28 cellular contexts compared by ENCODE assay signal in the genomic region with DNA sequence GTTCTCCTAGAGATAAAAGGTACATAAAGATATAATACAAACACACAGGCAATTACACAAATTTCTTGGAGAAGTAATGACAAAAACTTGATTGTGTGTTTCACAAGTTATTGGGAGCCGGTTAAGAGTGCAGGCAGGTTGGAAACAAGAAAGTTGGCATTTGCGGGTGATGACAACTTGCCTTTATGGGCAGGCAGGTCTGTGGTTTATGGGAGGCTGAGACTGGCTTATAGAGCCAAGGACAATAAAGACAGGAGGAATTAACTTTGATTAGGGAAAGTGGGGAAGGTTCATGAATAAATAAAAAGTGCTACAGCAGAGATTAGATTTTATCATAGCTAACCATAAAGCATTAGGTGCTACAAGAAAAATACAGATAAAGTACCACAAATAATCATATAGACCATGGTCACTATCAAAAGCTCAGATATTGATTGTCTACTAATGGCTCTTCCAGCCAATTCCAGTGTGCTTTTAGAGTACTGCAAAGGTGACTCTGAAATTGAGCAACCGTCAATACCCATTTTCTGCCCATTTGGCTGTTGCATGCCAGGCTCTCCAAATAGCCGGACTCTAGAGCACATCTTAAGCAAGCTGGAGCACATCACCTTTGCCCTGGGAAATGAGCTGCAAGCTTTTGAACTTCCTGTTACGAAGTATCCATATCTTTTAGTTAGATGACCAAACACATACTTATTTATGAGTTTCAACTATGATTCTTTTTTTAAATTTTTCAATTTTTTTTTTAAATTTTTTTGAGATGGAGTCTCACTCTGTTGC. TPM values are rescaled to one million over a fixed set of nuclear protein-coding genes. Genes with fewer than 3 reads are reported as not detected.
A peak's percentile ranks its signal among the peaks of the same experiment; 100 is the strongest.
DNase-seq lines count a peak whose midpoint lies in the region; ATAC-seq and TF ChIP-seq lines count a peak whose summit lies in the region.
"Had no signal": no experiment of that assay in that cellular context is flagged by ENCODE, and none has a peak within 500 bp of the region (broad histone marks: within the 10 kb centered on the region; RNA-seq: fewer than 3 reads in every experiment).

No MANE protein-coding gene starts in this region.

- ATAC-seq in WTC11 (no peak), HG03432 (IDR thresholded peaks at IDR 0.05; ENCODE audit: unreplicated experiment) (no peak)
- no peak for ATAC-seq in stimulated activated naive B cell treated with anti-CD40 and anti-IgM and Interleukin-4, amounts not matched to agents 10 μg/mL and 1 μg/mL and 100 μg/mL, for 72 hours (replicated peaks)
- ATAC-seq: activated CD4-positive, alpha-beta T cell treated with anti-CD3 and anti-CD28 coated beads for 36 hours; activated CD8-positive, alpha-beta T cell treated with anti-CD3 and anti-CD28 coated beads, Interleukin-2, amount 10 ng/mL, durations not matched to agents 7 days and 5 days; effector memory CD8-positive, alpha-beta T cell; stimulated activated naive CD8-positive, alpha-beta T cell treated with anti-CD3 and anti-CD28 coated beads, Interleukin-15, amount 100 ng/mL, for 72 hours had no signal

- no peaks in the 10 kb centered on the region for H3K4me1 ChIP-seq in CD4-positive, alpha-beta memory T cell (ENCODE audit: insufficient read depth, low read length)
- H3K4me1 ChIP-seq in trophoblast cell (ENCODE audit: control insufficient read depth in 1 of 2, insufficient read depth in 2 of 2, low read length in 2 of 2): no peaks in the 10 kb centered on the region
- H3K4me1 ChIP-seq: HAP-1 had no signal

- no peak overlapping the region for H3K4me3 ChIP-seq in CD4-positive, alpha-beta memory T cell (ENCODE audit: low read length in 2 of 2)
- H3K4me3 ChIP-seq in trophoblast cell (ENCODE audit: low read depth, low read length): no peak overlapping the region
- H3K4me3 ChIP-seq: BLaER1 treated with 17β-estradiol and CSF1 and Interleukin-3, amounts not matched to agents 10 nM and 100 nM; coronary artery; HAP-1; ovary had no signal

- no CpG with 5 or more reads among the region's 5 CpGs for WGBS in trophoblast cell (ENCODE audit: extremely low coverage, insufficient coverage, insufficient read length)

- H4K91ac ChIP-seq in trophoblast cell (ENCODE audit: low read depth, low read length): no peak overlapping the region

- no peaks in the 10 kb centered on the region for H3K79me2 ChIP-seq in trophoblast cell (ENCODE audit: control insufficient read depth, insufficient read depth, low read length, poor library complexity)

- no peak overlapping the region for H3K9ac ChIP-seq in trophoblast cell (ENCODE audit: low read length)
- H3K9ac ChIP-seq: BLaER1 treated with 17β-estradiol and CSF1 and Interleukin-3, amounts not matched to agents 10 nM and 100 nM had no signal

- no peaks in the 10 kb centered on the region for H3K9me3 ChIP-seq in CD4-positive, alpha-beta memory T cell (ENCODE audit: control insufficient read depth in 1 of 2, low read length in 2 of 2)
- no peaks in the 10 kb centered on the region for H3K9me3 ChIP-seq in trophoblast cell (ENCODE audit: insufficient read depth, low read depth, low read length)
- H3K9me3 ChIP-seq: Caco-2, HAP-1, ovary had no signal

- TF ChIP-seq CTCF in WTC11 (IDR thresholded peaks at IDR 0.05): no peak

- POLR2A ChIA-PET in CD4-positive, alpha-beta memory T cell (lab: Charles Lee; ENCODE audit: partially characterized antibody): no interaction called here
- POLR2A ChIA-PET in WTC11 (lab: Charles Lee): no interaction called here

- no peak overlapping the region for H2BK5ac ChIP-seq in trophoblast cell (ENCODE audit: low read depth, low read length, poor library complexity)

- H3K79me1 ChIP-seq in trophoblast cell (ENCODE audit: low read length): no peaks in the 10 kb centered on the region

- no peaks in the 10 kb centered on the region for H3K27me3 Mint-ChIP-seq in CD4-positive, alpha-beta memory T cell
- no peaks in the 10 kb centered on the region for H3K27me3 Mint-ChIP-seq in WTC11 (ENCODE audit: low read depth)
- H3K27me3 Mint-ChIP-seq in stimulated activated naive B cell treated with anti-CD40 and anti-IgM and Interleukin-4, amounts not matched to agents 10 μg/mL and 1 μg/mL and 100 μg/mL, for 72 hours: no peaks in the 10 kb centered on the region
- H3K27me3 Mint-ChIP-seq: activated CD4-positive, alpha-beta T cell treated with anti-CD3 and anti-CD28 coated beads for 36 hours; activated naive CD8-positive, alpha-beta T cell; effector memory CD8-positive, alpha-beta T cell; stimulated activated naive CD8-positive, alpha-beta T cell treated with anti-CD3 and anti-CD28 coated beads, Interleukin-15, amount 100 ng/mL, for 72 hours had no signal

- H2BK12ac ChIP-seq in trophoblast cell (ENCODE audit: low read length): no peak overlapping the region

- no peak overlapping the region for H3K18ac ChIP-seq in trophoblast cell (ENCODE audit: low read length)

- H3K27ac ChIP-seq in CD4-positive, alpha-beta memory T cell (ENCODE audit: low read depth, low read length): no peak overlapping the region
- H3K27ac ChIP-seq in trophoblast cell (ENCODE audit: low read depth, low read length): no peak overlapping the region
- H3K27ac ChIP-seq: coronary artery, ovary had no signal

- no peaks in the 10 kb centered on the region for H3K27me3 ChIP-seq in CD4-positive, alpha-beta memory T cell (ENCODE audit: insufficient read depth, low read length)
- H3K27me3 ChIP-seq in trophoblast cell (ENCODE audit: insufficient read depth, low read length): no peaks in the 10 kb centered on the region
- H3K27me3 ChIP-seq: BLaER1 treated with 17β-estradiol and CSF1 and Interleukin-3, amounts not matched to agents 10 nM and 100 nM; ovary had no signal

- H3K36me3 ChIP-seq in CD4-positive, alpha-beta memory T cell (ENCODE audit: insufficient read depth, low read length): no peaks in the 10 kb centered on the region
- H3K36me3 ChIP-seq in trophoblast cell (ENCODE audit: control insufficient read depth in 1 of 2, insufficient read depth in 2 of 2, low read length in 2 of 2): no peaks in the 10 kb centered on the region
- H3K36me3 ChIP-seq: ovary had no signal

- H4K8ac ChIP-seq in trophoblast cell (ENCODE audit: low read depth, low read length): no peak overlapping the region

- CTCF ChIA-PET in CD4-positive, alpha-beta memory T cell (lab: Charles Lee; ENCODE audit: partially characterized antibody): no interaction called here
- CTCF ChIA-PET in WTC11 (lab: Charles Lee): no interaction called here

- H3K4me1 Mint-ChIP-seq in CD4-positive, alpha-beta memory T cell: peaks cover 6 to 24% (median 15%) of the 10 kb centered on the region in 4 donors
- H3K4me1 Mint-ChIP-seq in WTC11: no peaks in the 10 kb centered on the region
- peaks cover 17 to 46% of the 10 kb centered on the region in 2 donors for H3K4me1 Mint-ChIP-seq in stimulated activated naive B cell treated with anti-CD40 and anti-IgM and Interleukin-4, amounts not matched to agents 10 μg/mL and 1 μg/mL and 100 μg/mL, for 72 hours
- H3K4me1 Mint-ChIP-seq: neural crest cell had no signal

- peak overlapping the region in 4 of 7 donors; percentile 3 to 69 (median 38) for H3K27ac Mint-ChIP-seq in CD4-positive, alpha-beta memory T cell
- peak overlapping the region; percentile 47; the same call in 1 of the 2 replicates for H3K27ac Mint-ChIP-seq in WTC11
- no peak overlapping the region for H3K27ac Mint-ChIP-seq in stimulated activated naive B cell treated with anti-CD40 and anti-IgM and Interleukin-4, amounts not matched to agents 10 μg/mL and 1 μg/mL and 100 μg/mL, for 72 hours
- H3K27ac Mint-ChIP-seq: activated CD4-positive, alpha-beta T cell treated with anti-CD3 and anti-CD28 coated beads for 36 hours; activated CD8-positive, alpha-beta T cell treated with anti-CD3 and anti-CD28 coated beads, Interleukin-2, amount 10 ng/mL, durations not matched to agents 7 days and 5 days had no signal

- H2BK120ac ChIP-seq in trophoblast cell (ENCODE audit: insufficient read depth, low read length, poor library complexity): no peak overlapping the region

- intact Hi-C loops in CD4-positive, alpha-beta memory T cell (cut with micrococcal nuclease): no loop called here

- H4K12ac ChIP-seq in trophoblast cell (ENCODE audit: low read depth, low read length): no peak overlapping the region

- no peak overlapping the region for H3K4ac ChIP-seq in trophoblast cell (ENCODE audit: low read depth, low read length)

- peaks cover 9 to 21% of the 10 kb centered on the region in 2 donors for H3K36me3 Mint-ChIP-seq in CD4-positive, alpha-beta memory T cell
- H3K36me3 Mint-ChIP-seq in WTC11: no peaks in the 10 kb centered on the region
- peaks cover 15 to 35% of the 10 kb centered on the region in 2 donors for H3K36me3 Mint-ChIP-seq in stimulated activated naive B cell treated with anti-CD40 and anti-IgM and Interleukin-4, amounts not matched to agents 10 μg/mL and 1 μg/mL and 100 μg/mL, for 72 hours

- no peak overlapping the region for H3K4me3 Mint-ChIP-seq in CD4-positive, alpha-beta memory T cell
- H3K4me3 Mint-ChIP-seq in WTC11: no peak overlapping the region
- H3K4me3 Mint-ChIP-seq in stimulated activated naive B cell treated with anti-CD40 and anti-IgM and Interleukin-4, amounts not matched to agents 10 μg/mL and 1 μg/mL and 100 μg/mL, for 72 hours: no peak overlapping the region
- H3K4me3 Mint-ChIP-seq: activated CD4-positive, alpha-beta T cell treated with anti-CD3 and anti-CD28 coated beads for 36 hours; activated CD8-positive, alpha-beta T cell treated with anti-CD3 and anti-CD28 coated beads, Interleukin-2, amount 10 ng/mL, durations not matched to agents 7 days and 5 days; activated naive CD8-positive, alpha-beta T cell; effector memory CD8-positive, alpha-beta T cell; neural crest cell; stimulated activated naive CD8-positive, alpha-beta T cell treated with anti-CD3 and anti-CD28 coated beads, Interleukin-15, amount 100 ng/mL, for 72 hours had no signal

- H3K4me2 ChIP-seq in trophoblast cell (ENCODE audit: low read length): no peak overlapping the region

- DNase-seq in CD4-positive, alpha-beta memory T cell: no peak
- DNase-seq in WTC11 (ENCODE audit: low spot score) (no peak), iris pigment epithelial cell (ENCODE audit: low read depth) (peak; percentile 5), trophoblast cell (peak; percentile 38 to 65), NCI-H446 (lab: John Stamatoyannopoulos, UW) (no peak)
- no peak for DNase-seq in activated CD4-positive, alpha-beta T cell treated with anti-CD3 and anti-CD28 coated beads for 4 hours
- no peak for DNase-seq in stimulated activated naive B cell treated with anti-CD40 and anti-IgM and Interleukin-4, amounts not matched to agents 10 μg/mL and 1 μg/mL and 100 μg/mL, for 72 hours
- DNase-seq: activated CD4-positive, alpha-beta T cell treated with anti-CD3 and anti-CD28 coated beads for 36 hours; activated CD8-positive, alpha-beta T cell treated with anti-CD3 and anti-CD28 coated beads, Interleukin-2, amount 10 ng/mL, durations not matched to agents 7 days and 5 days; anterior cingulate cortex; Caco-2; DMS79; effector memory CD8-positive, alpha-beta T cell; foreskin fibroblast; islet precursor cell; NCI-H1436 treated with DMSO at 0.1 percent for 48 hours; NCI-H2081 treated with DMSO at 0.1 percent for 48 hours; NCI-H2227 treated with DMSO at 0.1 percent for 48 hours; NCI-H748 treated with DMSO at 0.1 percent for 48 hours; ovary; SHP77; stimulated activated naive CD8-positive, alpha-beta T cell treated with anti-CD3 and anti-CD28 coated beads, Interleukin-15, amount 100 ng/mL, for 72 hours had no signal

- H2AK5ac ChIP-seq in trophoblast cell (ENCODE audit: low read length): no peak overlapping the region

- no peak overlapping the region for H3K23ac ChIP-seq in trophoblast cell (ENCODE audit: low read length)

- H3K14ac ChIP-seq in trophoblast cell (ENCODE audit: low read length): no peak overlapping the region

- H2AFZ ChIP-seq in trophoblast cell (ENCODE audit: insufficient read depth, low read length, poor library complexity): no peak overlapping the region

- H3K9me3 Mint-ChIP-seq in CD4-positive, alpha-beta memory T cell: no peaks in the 10 kb centered on the region
- no peaks in the 10 kb centered on the region for H3K9me3 Mint-ChIP-seq in WTC11
- H3K9me3 Mint-ChIP-seq in stimulated activated naive B cell treated with anti-CD40 and anti-IgM and Interleukin-4, amounts not matched to agents 10 μg/mL and 1 μg/mL and 100 μg/mL, for 72 hours: no peaks in the 10 kb centered on the region
- H3K9me3 Mint-ChIP-seq: effector memory CD8-positive, alpha-beta T cell; neural crest cell; stimulated activated naive CD8-positive, alpha-beta T cell treated with anti-CD3 and anti-CD28 coated beads, Interleukin-15, amount 100 ng/mL, for 72 hours had no signal

RNA-seq across cellular contexts. Expression of gene GAB2, which starts 33.9 kb away (rescaled TPM):
- 1 to 10 TPM; 5.5 to 6.7 TPM for total RNA-seq in CD4-positive, alpha-beta memory T cell
- under 1 TPM; 0.05 to 0.73 TPM for polyA plus RNA-seq in CD4-positive, alpha-beta memory T cell
- total RNA-seq in WTC11 (2021): 8.5 to 10.6 TPM (median 9.7 TPM) in 3 replicates
- polyA plus RNA-seq in trophoblast cell (2013): 105 and 110 TPM in 2 replicates

Comparison
In these comparisons a context has a peak if more than half of its experiments do, and no peak if none do; other contexts are left out.
1. DNase-seq: peak in iris pigment epithelial cell (single experiment) and trophoblast cell (2 of 2); none in CD4-positive, alpha-beta memory T cell (0 of 5), WTC11 (single experiment), NCI-H446 (0 of 2), activated CD4-positive, alpha-beta T cell treated with anti-CD3 and anti-CD28 coated beads for 4 hours (0 of 2) and stimulated activated naive B cell treated with anti-CD40 and anti-IgM and Interleukin-4, amounts not matched to agents 10 μg/mL and 1 μg/mL and 100 μg/mL, for 72 hours (single experiment).